ENCODE assay signal across 9 cellular contexts in genomic region chr3:43155464-43156121, GRCh38. TPM values are rescaled to one million over a fixed set of nuclear protein-coding genes. Genes with fewer than 3 reads are reported as not detected.
DNase-seq lines count a peak whose midpoint lies in the region; ATAC-seq and TF ChIP-seq lines count a peak whose summit lies in the region.
"Had no signal": no experiment of that assay in that cellular context is flagged by ENCODE, and none has a peak within 500 bp of the region (broad histone marks: within the 10 kb centered on the region; RNA-seq: fewer than 3 reads in every experiment).

No MANE protein-coding gene starts in this region.

- H3K9me3 Mint-ChIP-seq in neural progenitor cell (no peaks in the 10 kb centered on the region), natural killer cell (no peaks in the 10 kb centered on the region)

- H3K79me2 ChIP-seq in fibroblast of lung (ENCODE audit: control insufficient read depth, insufficient read depth, low read length) (no peaks in the 10 kb centered on the region), neural progenitor cell (ENCODE audit: low read depth) (no peaks in the 10 kb centered on the region)

- H3K4me3 Mint-ChIP-seq in neural progenitor cell (no peak overlapping the region), natural killer cell (no peak overlapping the region)

- H3K4me1 Mint-ChIP-seq in neural progenitor cell (peaks cover 4% of the 10 kb centered on the region), natural killer cell (no peaks in the 10 kb centered on the region)

- no peak overlapping the region for H2AFZ ChIP-seq in fibroblast of lung (ENCODE audit: low read length)
- peak overlapping the region; percentile 55 for H2AFZ ChIP-seq in neural progenitor cell (replicated peaks)

- no peaks in the 10 kb centered on the region for H3F3A ChIP-seq in neural progenitor cell (ENCODE audit: low read depth)

- no peak overlapping the region for H3K9ac ChIP-seq in fibroblast of lung (ENCODE audit: insufficient read depth, low read length)
- no peak overlapping the region for H3K9ac ChIP-seq in neural progenitor cell

- intact Hi-C loops in natural killer cell (cut with micrococcal nuclease), result no loop called here

- H3K36me3 ChIP-seq in H7 (replicated peaks; ENCODE audit: control insufficient read depth, insufficient read depth, low read length) (no peaks in the 10 kb centered on the region), fibroblast of lung (ENCODE audit: control insufficient read depth, insufficient read depth, low read length) (no peaks in the 10 kb centered on the region), neural progenitor cell (no peaks in the 10 kb centered on the region)

- DNase-seq in H7 (peak; percentile 65), RKO (ENCODE audit: low spot score) (peak; percentile 76), fibroblast of lung (ENCODE audit: low read depth in 2 of 2) (peak; percentile 75 to 89), neural progenitor cell (ENCODE audit: low spot score) (peak; percentile 77), UCSD-AML1 (lab: John Stamatoyannopoulos, UW; ENCODE audit: unreplicated experiment) (no peak), natural killer cell (no peak)

- no peak overlapping the region for H3K27ac Mint-ChIP-seq in neural progenitor cell
- H3K27ac Mint-ChIP-seq in natural killer cell, result no peak overlapping the region

- H4K20me1 ChIP-seq in fibroblast of lung (ENCODE audit: control insufficient read depth, extremely low read depth, insufficient read depth, low read length) (no peaks in the 10 kb centered on the region), neural progenitor cell (ENCODE audit: low read depth) (no peaks in the 10 kb centered on the region)

- H3K4me1 ChIP-seq in fibroblast of lung (ENCODE audit: control insufficient read depth, extremely low read depth, insufficient read depth, low read length), result peaks cover 11% of the 10 kb centered on the region
- peaks cover 3% of the 10 kb centered on the region for H3K4me1 ChIP-seq in neural progenitor cell

- TF ChIP-seq CTCF in fibroblast of lung (conservative IDR thresholded peaks at IDR 0.05 in 1 of 2, IDR thresholded peaks at IDR 0.05 in 1 of 2; ENCODE audit: low read depth in 1 of 2, low read length in 2 of 2) (peak; percentile 83 to 88), neural progenitor cell (IDR thresholded peaks at IDR 0.05) (peak; percentile 69), natural killer cell (IDR thresholded peaks at IDR 0.05) (no peak)

- H3K4me3 ChIP-seq in H7 (ENCODE audit: insufficient read depth, low read depth, low read length), result no peak overlapping the region
- H3K4me3 ChIP-seq in fibroblast of lung (replicated peaks in 1 of 4; ENCODE audit: control extremely low read depth in 1 of 4, insufficient read depth in 1 of 4, low read depth in 3 of 4, low read length in 4 of 4), result no peak overlapping the region
- no peak overlapping the region for H3K4me3 ChIP-seq in neural progenitor cell
- H3K4me3 ChIP-seq: SK-N-MC had no signal

- H3K27ac ChIP-seq in fibroblast of lung (ENCODE audit: insufficient read depth, low read length) (no peak overlapping the region), neural progenitor cell (no peak overlapping the region)
- H3K27ac ChIP-seq: SK-N-MC had no signal

- H3K4me2 ChIP-seq in fibroblast of lung (ENCODE audit: extremely low read depth, insufficient read depth, low read length), result no peak overlapping the region
- H3K4me2 ChIP-seq in neural progenitor cell, result no peak overlapping the region

- H3K27me3 ChIP-seq in H7 (ENCODE audit: control insufficient read depth, insufficient read depth, low read length) (no peaks in the 10 kb centered on the region), fibroblast of lung (ENCODE audit: control insufficient read depth, insufficient read depth, low read length) (peaks cover 13% of the 10 kb centered on the region), neural progenitor cell (no peaks in the 10 kb centered on the region)

- no peak for ATAC-seq in natural killer cell
- no peak for ATAC-seq in HG03159 (IDR thresholded peaks at IDR 0.05; ENCODE audit: unreplicated experiment)
- no peak for ATAC-seq in HG02870 (IDR thresholded peaks at IDR 0.05; ENCODE audit: unreplicated experiment)

- H3K27me3 Mint-ChIP-seq in neural progenitor cell (ENCODE audit: insufficient read depth, low read depth), result peaks cover 9% of the 10 kb centered on the region
- peaks cover 5 to 36% of the 10 kb centered on the region in 2 donors for H3K27me3 Mint-ChIP-seq in natural killer cell (ENCODE audit: low read depth in 2 of 2)

- H3K36me3 Mint-ChIP-seq in neural progenitor cell (no peaks in the 10 kb centered on the region), natural killer cell (no peaks in the 10 kb centered on the region)

- H3K9me3 ChIP-seq in fibroblast of lung (ENCODE audit: control insufficient read depth, insufficient read depth, low read depth, low read length) (no peaks in the 10 kb centered on the region), neural progenitor cell (ENCODE audit: low read depth) (no peaks in the 10 kb centered on the region)

RNA-seq across cellular contexts. Expression of gene POMGNT2, which starts 49.7 kb away (rescaled TPM):
- 21.7 and 22.8 TPM in 2 replicates for total RNA-seq in H7 (2014; rRNA removed; shearing (Covaris generic))
- total RNA-seq in fibroblast of lung (12.7 and 13.1 TPM in 2 replicates), neural progenitor cell (ENCODE audit: low replicate concordance) (13.2 and 28.8 TPM in 2 replicates), natural killer cell (1 to 10 TPM; 4.3 to 7.4 (median 6.6) TPM)
- 7.9 and 11.5 TPM in 2 replicates for polyA plus RNA-seq in fibroblast of lung
- polyA plus RNA-seq in fibroblast of lung (2012), result 7.7 and 10.4 TPM in 2 replicates
- 22.6 and 31.3 TPM in 2 replicates for polyA minus RNA-seq in fibroblast of lung (ENCODE audit: low replicate concordance)

Comparison
In these comparisons a context has a peak if more than half of its experiments do, and no peak if none do; other contexts are left out.
1. DNase-seq: peak in H7 (single experiment), RKO (single experiment), fibroblast of lung (2 of 2) and neural progenitor cell (single experiment); none in UCSD-AML1 (single experiment) and natural killer cell (single experiment).